Comparison of ENCODE assay signal across 8 cellular contexts in the genomic region with DNA sequence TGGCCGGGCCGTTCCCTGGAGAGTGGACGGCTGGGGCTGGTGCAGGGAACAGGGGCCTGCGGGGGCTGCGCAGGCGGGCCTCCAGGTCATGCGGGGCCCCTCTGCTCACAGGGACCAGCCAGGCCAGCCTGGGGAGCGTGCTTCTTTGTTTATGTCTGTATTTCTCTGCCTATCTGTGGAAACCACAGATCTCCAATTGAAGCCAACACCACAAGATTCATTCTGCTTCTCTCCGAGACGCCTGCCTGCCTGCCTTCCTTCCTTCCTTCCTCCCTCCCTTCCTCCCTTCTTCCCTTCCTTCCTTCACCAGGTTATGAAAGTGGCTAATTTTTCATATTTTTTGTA. TPM values are rescaled to one million over a fixed set of nuclear protein-coding genes. Genes with fewer than 3 reads are reported as not detected.
DNase-seq lines count a peak whose midpoint lies in the region; ATAC-seq and TF ChIP-seq lines count a peak whose summit lies in the region.

No MANE protein-coding gene starts in this region.

- no peaks in the 10 kb centered on the region for H3K9me3 ChIP-seq in CD4-positive, alpha-beta T cell (ENCODE audit: control insufficient read depth, low read length)
- H3K9me3 ChIP-seq in HCT116 (ENCODE audit: control insufficient read depth in 1 of 2, insufficient read depth in 1 of 2, low read depth in 1 of 2, low read length in 2 of 2), result no peaks in the 10 kb centered on the region
- H3K9me3 ChIP-seq in naive thymus-derived CD4-positive, alpha-beta T cell (ENCODE audit: control insufficient read depth in 2 of 3, low read length in 3 of 3), result no peaks in the 10 kb centered on the region
- no peaks in the 10 kb centered on the region for H3K9me3 ChIP-seq in trophoblast cell (ENCODE audit: insufficient read depth, low read depth, low read length)

- RAD21 ChIA-PET in HCT116 (lab: Charles Lee; ENCODE audit: low non-redundant PET in 1 of 2, low total read pairs in 2 of 2, uncharacterized antibody in 2 of 2, unreplicated experiment in 2 of 2), result interaction anchor here in 1 of 2 experiments (0.8 kb wide), 1 partner anchor 897 kb away, joined by 4 read pairs; no protein-coding TSS in a partner anchor

- H3K4me3 Mint-ChIP-seq in CD4-positive, alpha-beta T cell, result peak overlapping the region; percentile 90
- H3K4me3 Mint-ChIP-seq in activated T-helper 2 cell treated with anti-CD3 and anti-CD28 coated beads, Interferon-gamma antibody, Interleukin-2, Interleukin-4, amounts not matched to agents 10 μg/mL and 5 μg/mL and 100 μg/mL, durations not matched to agents 14 hours and 24 hours and 36 hours (ENCODE audit: low read depth), result peak overlapping the region; percentile 84
- peak overlapping the region; percentile 83 to 91 (median 90) for H3K4me3 Mint-ChIP-seq in naive thymus-derived CD4-positive, alpha-beta T cell

- H4K8ac ChIP-seq in trophoblast cell (ENCODE audit: low read depth, low read length), result no peak overlapping the region

- intact Hi-C loops in CD4-positive, alpha-beta T cell (cut with DNase I, micrococcal nuclease), result loop anchor here (1.0 to 10.0 kb wide), 9 partner anchors 16 to 881 kb away; a partner anchor contains a TSS
- intact Hi-C loops in HCT116 (cut with micrococcal nuclease), result loop anchor here (1.0 to 10.0 kb wide), 3 partner anchors 40 to 1234 kb away; a partner anchor contains a TSS
- intact Hi-C loops in activated T-helper 2 cell treated with anti-CD3 and anti-CD28 coated beads, Interferon-gamma antibody, Interleukin-2, Interleukin-4, amounts not matched to agents 10 μg/mL and 5 μg/mL and 100 μg/mL, durations not matched to agents 14 hours and 24 hours and 36 hours (cut with micrococcal nuclease), result loop anchor here (1.0 to 5.0 kb wide), 5 partner anchors 8 to 131 kb away; a partner anchor contains a TSS
- intact Hi-C loops in naive thymus-derived CD4-positive, alpha-beta T cell (cut with micrococcal nuclease), result loop anchor here (1.0 to 10.0 kb wide), 12 partner anchors 8 to 881 kb away; a partner anchor contains a TSS

- H4K91ac ChIP-seq in trophoblast cell (ENCODE audit: low read depth, low read length), result no peak overlapping the region

- no peaks in the 10 kb centered on the region for H3K27me3 ChIP-seq in CD4-positive, alpha-beta T cell (ENCODE audit: control insufficient read depth, insufficient read depth, low read length)
- H3K27me3 ChIP-seq in HCT116 (ENCODE audit: insufficient read depth, low read length), result no peaks in the 10 kb centered on the region
- no peaks in the 10 kb centered on the region for H3K27me3 ChIP-seq in naive thymus-derived CD4-positive, alpha-beta T cell (ENCODE audit: control insufficient read depth in 2 of 2, insufficient read depth in 2 of 2, low read length in 2 of 2)
- no peaks in the 10 kb centered on the region for H3K27me3 ChIP-seq in trophoblast cell (ENCODE audit: insufficient read depth, low read length)

- H3K9me3 Mint-ChIP-seq in CD4-positive, alpha-beta T cell, result no peaks in the 10 kb centered on the region
- no peaks in the 10 kb centered on the region for H3K9me3 Mint-ChIP-seq in activated T-helper 2 cell treated with anti-CD3 and anti-CD28 coated beads, Interferon-gamma antibody, Interleukin-2, Interleukin-4, amounts not matched to agents 10 μg/mL and 5 μg/mL and 100 μg/mL, durations not matched to agents 14 hours and 24 hours and 36 hours
- no peaks in the 10 kb centered on the region for H3K9me3 Mint-ChIP-seq in naive thymus-derived CD4-positive, alpha-beta T cell

- DNase-seq in CD4-positive, alpha-beta T cell, result no peak
- no peak for DNase-seq in HCT116 (ENCODE audit: low read depth, low spot score)
- no peak for DNase-seq in activated T-helper 2 cell treated with anti-CD3 and anti-CD28 coated beads, Interferon-gamma antibody, Interleukin-2, Interleukin-4, amounts not matched to agents 10 μg/mL and 5 μg/mL and 100 μg/mL, durations not matched to agents 14 hours and 24 hours and 36 hours (ENCODE audit: low spot score)
- DNase-seq in naive thymus-derived CD4-positive, alpha-beta T cell, result no peak
- DNase-seq in GF-D8 (lab: John Stamatoyannopoulos, UW), result no peak
- no peak for DNase-seq in trophoblast cell

- peaks cover 36% of the 10 kb centered on the region for H3K4me1 Mint-ChIP-seq in CD4-positive, alpha-beta T cell (ENCODE audit: low read depth)
- peaks cover 20% of the 10 kb centered on the region for H3K4me1 Mint-ChIP-seq in activated T-helper 2 cell treated with anti-CD3 and anti-CD28 coated beads, Interferon-gamma antibody, Interleukin-2, Interleukin-4, amounts not matched to agents 10 μg/mL and 5 μg/mL and 100 μg/mL, durations not matched to agents 14 hours and 24 hours and 36 hours (ENCODE audit: low read depth)
- H3K4me1 Mint-ChIP-seq in naive thymus-derived CD4-positive, alpha-beta T cell, result peaks cover 18 to 38% (median 31%) of the 10 kb centered on the region in 7 donors

- no peaks in the 10 kb centered on the region for H3K9me2 ChIP-seq in HCT116 (ENCODE audit: insufficient read depth)

- CTCF ChIA-PET in CD4-positive, alpha-beta T cell (lab: Charles Lee), result interaction anchor here (1.1 to 1.5 kb wide), 3 partner anchors 73 to 76 kb away, joined by 3 to 4 read pairs (median 4); a partner anchor contains a TSS
- CTCF ChIA-PET in HCT116 (lab: Charles Lee), result no interaction called here
- CTCF ChIA-PET in naive thymus-derived CD4-positive, alpha-beta T cell (lab: Charles Lee), result no interaction called here

- H2BK12ac ChIP-seq in trophoblast cell (ENCODE audit: low read length), result no peak overlapping the region

- no peak overlapping the region for H2AK5ac ChIP-seq in trophoblast cell (ENCODE audit: low read length)

- H3K4me1 ChIP-seq in HCT116 (ENCODE audit: control insufficient read depth in 1 of 2, insufficient read depth in 2 of 2, low read length in 2 of 2), result peaks cover 4 to 9% of the 10 kb centered on the region in 2 experiments; a peak in 2 of 4 replicates
- peaks cover 11 to 15% of the 10 kb centered on the region in 2 donors for H3K4me1 ChIP-seq in naive thymus-derived CD4-positive, alpha-beta T cell (ENCODE audit: control insufficient read depth in 2 of 2, insufficient read depth in 2 of 2, low read length in 2 of 2)
- H3K4me1 ChIP-seq in trophoblast cell (ENCODE audit: control insufficient read depth in 1 of 2, insufficient read depth in 2 of 2, low read length in 2 of 2), result peaks cover 0 to 9% of the 10 kb centered on the region in 2 experiments

- no peak for TF ChIP-seq POLR2A in HCT116 (IDR thresholded peaks at IDR 0.05; ENCODE audit: borderline replicate concordance, extremely low read depth, insufficient read depth, insufficient read length)

- no peak overlapping the region for H3K27ac ChIP-seq in CD4-positive, alpha-beta T cell (ENCODE audit: low read depth, low read length)
- H3K27ac ChIP-seq in HCT116 (ENCODE audit: low read depth, low read length) (no peak overlapping the region), trophoblast cell (ENCODE audit: low read depth, low read length) (no peak overlapping the region)
- H3K27ac ChIP-seq in naive thymus-derived CD4-positive, alpha-beta T cell (ENCODE audit: low read depth, low read length), result peak overlapping the region; percentile 67

- H3K18ac ChIP-seq in trophoblast cell (ENCODE audit: low read length), result no peak overlapping the region

- H4K20me1 ChIP-seq in HCT116 (ENCODE audit: insufficient read depth), result no peaks in the 10 kb centered on the region

- no peak for TF ChIP-seq CTCF in CD4-positive, alpha-beta T cell (IDR thresholded peaks at IDR 0.05)
- TF ChIP-seq CTCF in HCT116 (IDR thresholded peaks at IDR 0.05 in 2 of 3, conservative IDR thresholded peaks at IDR 0.05 in 1 of 3; ENCODE audit: borderline replicate concordance in 1 of 3, insufficient read depth in 1 of 3, low read depth in 2 of 3, low read length in 2 of 3), result 0 out of 6 replicates have a peak, but pooled peaks of 1 of the 3 experiments have one; percentile 4

- no CpG with 5 or more reads among the region's 10 CpGs for WGBS in trophoblast cell (ENCODE audit: extremely low coverage, insufficient coverage, insufficient read length)

- no peaks in the 10 kb centered on the region for H3K27me3 Mint-ChIP-seq in CD4-positive, alpha-beta T cell
- H3K27me3 Mint-ChIP-seq in activated T-helper 2 cell treated with anti-CD3 and anti-CD28 coated beads, Interferon-gamma antibody, Interleukin-2, Interleukin-4, amounts not matched to agents 10 μg/mL and 5 μg/mL and 100 μg/mL, durations not matched to agents 14 hours and 24 hours and 36 hours (ENCODE audit: low read depth), result no peaks in the 10 kb centered on the region
- no peaks in the 10 kb centered on the region for H3K27me3 Mint-ChIP-seq in naive thymus-derived CD4-positive, alpha-beta T cell

- H3K79me1 ChIP-seq in trophoblast cell (ENCODE audit: low read length), result no peaks in the 10 kb centered on the region

- TF ChIP-seq RAD21 in HCT116 (IDR thresholded peaks at IDR 0.05; ENCODE audit: low read depth), result no peak

- H2BK120ac ChIP-seq in trophoblast cell (ENCODE audit: insufficient read depth, low read length, poor library complexity), result no peak overlapping the region

- H3K79me2 ChIP-seq in HCT116 (ENCODE audit: insufficient read depth, low read length) (peaks cover 15% of the 10 kb centered on the region; the same call in 1 of the 2 replicates), trophoblast cell (ENCODE audit: control insufficient read depth, insufficient read depth, low read length, poor library complexity) (no peaks in the 10 kb centered on the region)

- H3K36me3 ChIP-seq in HCT116 (ENCODE audit: control insufficient read depth in 1 of 2, insufficient read depth in 2 of 2, low read length in 2 of 2), result peaks cover 4 to 7% of the 10 kb centered on the region in 2 experiments; a peak in 2 of 4 replicates
- peaks cover 4 to 22% (median 8%) of the 10 kb centered on the region in 3 experiments for H3K36me3 ChIP-seq in naive thymus-derived CD4-positive, alpha-beta T cell (ENCODE audit: control insufficient read depth in 2 of 3, insufficient read depth in 3 of 3, low read length in 3 of 3)
- peaks cover 7 to 18% of the 10 kb centered on the region in 2 experiments for H3K36me3 ChIP-seq in trophoblast cell (ENCODE audit: control insufficient read depth in 1 of 2, insufficient read depth in 2 of 2, low read length in 2 of 2)

- POLR2A ChIA-PET in CD4-positive, alpha-beta T cell (lab: Charles Lee), result no interaction called here
- POLR2A ChIA-PET in HCT116 (lab: Charles Lee), result no interaction called here
- POLR2A ChIA-PET in naive thymus-derived CD4-positive, alpha-beta T cell (lab: Charles Lee), result interaction anchor here (1.5 kb wide), 1 partner anchor 75 kb away, joined by 7 read pairs; a partner anchor contains a TSS

- H4K12ac ChIP-seq in trophoblast cell (ENCODE audit: low read depth, low read length), result no peak overlapping the region

- H3K14ac ChIP-seq in trophoblast cell (ENCODE audit: low read length), result no peak overlapping the region

- peaks cover 44% of the 10 kb centered on the region for H3K36me3 Mint-ChIP-seq in CD4-positive, alpha-beta T cell (ENCODE audit: low read depth)
- H3K36me3 Mint-ChIP-seq in activated T-helper 2 cell treated with anti-CD3 and anti-CD28 coated beads, Interferon-gamma antibody, Interleukin-2, Interleukin-4, amounts not matched to agents 10 μg/mL and 5 μg/mL and 100 μg/mL, durations not matched to agents 14 hours and 24 hours and 36 hours (ENCODE audit: low read depth), result peaks cover 26% of the 10 kb centered on the region
- H3K36me3 Mint-ChIP-seq in naive thymus-derived CD4-positive, alpha-beta T cell, result peaks cover 3 to 26% (median 9%) of the 10 kb centered on the region in 5 donors

- no peak overlapping the region for H3K4ac ChIP-seq in trophoblast cell (ENCODE audit: low read depth, low read length)

- ATAC-seq in CD4-positive, alpha-beta T cell (ENCODE audit: poor library complexity), result no peak
- ATAC-seq in HCT116, result no peak
- no peak for ATAC-seq in naive thymus-derived CD4-positive, alpha-beta T cell
- no peak for ATAC-seq in GM18502 (IDR thresholded peaks at IDR 0.05; ENCODE audit: poor library complexity, unreplicated experiment)
- no peak for ATAC-seq in HG02798 (IDR thresholded peaks at IDR 0.05; ENCODE audit: poor library complexity, unreplicated experiment)

- no peak overlapping the region for H3K23ac ChIP-seq in trophoblast cell (ENCODE audit: low read length)

- H3K4me2 ChIP-seq in HCT116 (ENCODE audit: low read length), result peak overlapping the region; percentile 80
- H3K4me2 ChIP-seq in trophoblast cell (ENCODE audit: low read length), result no peak overlapping the region

- H2AFZ ChIP-seq in HCT116 (ENCODE audit: low read depth, low read length, poor library complexity, severe bottlenecking), result no peak overlapping the region
- H2AFZ ChIP-seq in trophoblast cell (ENCODE audit: insufficient read depth, low read length, poor library complexity), result no peak overlapping the region

- H3K27ac Mint-ChIP-seq in CD4-positive, alpha-beta T cell, result peak overlapping the region; percentile 85
- H3K27ac Mint-ChIP-seq in activated T-helper 2 cell treated with anti-CD3 and anti-CD28 coated beads, Interferon-gamma antibody, Interleukin-2, Interleukin-4, amounts not matched to agents 10 μg/mL and 5 μg/mL and 100 μg/mL, durations not matched to agents 14 hours and 24 hours and 36 hours, result no peak overlapping the region
- H3K27ac Mint-ChIP-seq in naive thymus-derived CD4-positive, alpha-beta T cell, result peak overlapping the region; percentile 18 to 93 (median 85)

- BruUV-seq in HCT116 (replicated peaks; lab: Mats Ljungman, UMichigan), result no TSS peak

- H3K9ac ChIP-seq in HCT116 (ENCODE audit: low read length) (0 out of 2 replicates have a peak overlapping the region, but pooled peaks have one; percentile 59), trophoblast cell (ENCODE audit: low read length) (no peak overlapping the region)

- no peak overlapping the region for H2BK5ac ChIP-seq in trophoblast cell (ENCODE audit: low read depth, low read length, poor library complexity)

- peak overlapping the region in 1 of 2 experiments; percentile 54; a peak in 2 of 4 replicates for H3K4me3 ChIP-seq in HCT116 (replicated peaks in 1 of 2; ENCODE audit: low read depth in 1 of 2, low read length in 2 of 2)
- peak overlapping the region; percentile 51 for H3K4me3 ChIP-seq in naive thymus-derived CD4-positive, alpha-beta T cell (ENCODE audit: low read length)
- no peak overlapping the region for H3K4me3 ChIP-seq in trophoblast cell (ENCODE audit: low read depth, low read length)

RNA-seq across cellular contexts. Expression of a gene that starts 39.9 kb away (rescaled TPM):
- total RNA-seq in CD4-positive, alpha-beta T cell, result 100 to 1,000 TPM; 256 to 262 TPM
- 399 TPM for total RNA-seq in HCT116 (2021; ENCODE audit: unreplicated experiment)
- 194 and 209 TPM in 2 replicates for polyA plus RNA-seq in HCT116 (2012)
- total RNA-seq in activated T-helper 2 cell treated with anti-CD3 and anti-CD28 coated beads, Interferon-gamma antibody, Interleukin-2, Interleukin-4, amounts not matched to agents 10 μg/mL and 5 μg/mL and 100 μg/mL, durations not matched to agents 14 hours and 24 hours and 36 hours, result 398 TPM in 2 replicates
- 100 to 1,000 TPM; 198 to 310 (median 262) TPM for total RNA-seq in naive thymus-derived CD4-positive, alpha-beta T cell
- 100 to 1,000 TPM; 198 to 286 TPM for polyA plus RNA-seq in naive thymus-derived CD4-positive, alpha-beta T cell
- polyA plus RNA-seq in trophoblast cell (2013), result 433 and 454 TPM in 2 replicates

RNA-seq across cellular contexts. Expression of a gene that starts 56.8 kb away (rescaled TPM):
- under 1 TPM in 1 of 2 experiments, not detected in 1; 0.17 TPM for total RNA-seq in CD4-positive, alpha-beta T cell
- 1.9 TPM for total RNA-seq in HCT116 (2021; ENCODE audit: unreplicated experiment)
- polyA plus RNA-seq in HCT116 (2012), result 0.67 and 0.87 TPM in 2 replicates
- total RNA-seq in activated T-helper 2 cell treated with anti-CD3 and anti-CD28 coated beads, Interferon-gamma antibody, Interleukin-2, Interleukin-4, amounts not matched to agents 10 μg/mL and 5 μg/mL and 100 μg/mL, durations not matched to agents 14 hours and 24 hours and 36 hours, result 0.32 TPM in 1 of 2 replicates, not detected in the other
- total RNA-seq in naive thymus-derived CD4-positive, alpha-beta T cell, result not detected
- polyA plus RNA-seq in naive thymus-derived CD4-positive, alpha-beta T cell, result under 1 TPM in 1 of 2 donors, not detected in 1; 0.24 TPM
- polyA plus RNA-seq in trophoblast cell (2013), result 0.47 and 0.78 TPM in 2 replicates
